In the genomic region with DNA sequence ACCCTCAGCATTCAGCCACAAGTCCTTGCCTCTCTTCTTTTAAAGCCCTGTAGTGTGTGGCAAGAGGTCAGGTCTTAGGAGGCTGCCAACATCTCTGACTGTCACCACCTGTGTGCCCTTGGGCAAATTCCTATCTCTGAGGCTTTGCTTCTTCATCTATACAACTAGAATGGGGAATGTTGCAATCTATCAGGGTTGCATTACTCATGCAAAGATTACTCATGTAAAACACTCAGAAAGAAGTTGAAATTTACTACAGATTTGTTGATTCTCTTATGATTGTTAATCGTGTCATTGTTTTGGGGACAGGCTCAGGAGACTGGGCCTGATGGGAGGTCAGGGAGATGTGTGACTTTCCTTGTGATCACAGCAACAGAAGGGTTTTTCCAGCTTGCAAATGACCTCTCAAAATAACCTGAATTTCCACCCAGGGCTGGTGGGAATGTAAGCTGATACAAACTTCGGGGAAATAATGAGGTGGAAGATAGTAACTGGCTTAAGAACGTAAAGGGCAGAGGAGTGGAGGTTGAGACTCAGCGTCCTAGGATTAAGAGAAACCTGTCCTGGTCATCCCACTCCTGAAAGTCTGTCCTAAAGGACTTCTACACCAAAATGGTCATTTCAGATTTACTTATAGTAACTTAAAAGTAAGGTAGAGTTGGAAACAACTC, we compare ENCODE assay signal across 12 cellular contexts. TPM values are rescaled to one million over a fixed set of nuclear protein-coding genes. Genes with fewer than 3 reads are reported as not detected.
DNase-seq lines count a peak whose midpoint lies in the region; ATAC-seq and TF ChIP-seq lines count a peak whose summit lies in the region.
"Had no signal": no experiment of that assay in that cellular context is flagged by ENCODE, and none has a peak within 500 bp of the region (broad histone marks: within the 10 kb centered on the region; RNA-seq: fewer than 3 reads in every experiment).

No MANE protein-coding gene starts in this region.

- no peaks in the 10 kb centered on the region for H3K27me3 Mint-ChIP-seq in activated CD4-positive, alpha-beta T cell treated with anti-CD3 and anti-CD28 coated beads for 36 hours
- H3K27me3 Mint-ChIP-seq in activated CD8-positive, alpha-beta T cell treated with anti-CD3 and anti-CD28 coated beads for 36 hours = no peaks in the 10 kb centered on the region

- peak; percentile 33 for ATAC-seq in activated CD4-positive, alpha-beta T cell treated with anti-CD3 and anti-CD28 coated beads for 36 hours
- ATAC-seq in HG02571 (IDR thresholded peaks at IDR 0.05; ENCODE audit: unreplicated experiment) (no peak), HG02852 (IDR thresholded peaks at IDR 0.05; ENCODE audit: unreplicated experiment) (no peak)
- ATAC-seq in activated CD8-positive, alpha-beta T cell treated with anti-CD3 and anti-CD28 coated beads for 36 hours = no peak
- ATAC-seq: left ventricle myocardium superior had no signal

- H2AFZ ChIP-seq in fibroblast of lung (ENCODE audit: low read length) = no peak overlapping the region

- H3K9me3 Mint-ChIP-seq in activated CD4-positive, alpha-beta T cell treated with anti-CD3 and anti-CD28 coated beads for 36 hours (ENCODE audit: low read depth) = peaks cover 4% of the 10 kb centered on the region
- H3K9me3 Mint-ChIP-seq in activated CD8-positive, alpha-beta T cell treated with anti-CD3 and anti-CD28 coated beads for 36 hours = peaks cover 2% of the 10 kb centered on the region

- no peak overlapping the region for H3K27ac Mint-ChIP-seq in activated CD4-positive, alpha-beta T cell treated with anti-CD3 and anti-CD28 coated beads for 36 hours
- no peak overlapping the region for H3K27ac Mint-ChIP-seq in activated CD8-positive, alpha-beta T cell treated with anti-CD3 and anti-CD28 coated beads for 36 hours

- H3K27me3 ChIP-seq in SJSA1 (replicated peaks) = no peaks in the 10 kb centered on the region
- H3K27me3 ChIP-seq in fibroblast of lung (ENCODE audit: control insufficient read depth, insufficient read depth, low read length) = no peaks in the 10 kb centered on the region

- intact Hi-C loops in activated CD4-positive, alpha-beta T cell treated with anti-CD3 and anti-CD28 coated beads for 36 hours (cut with DNase I, micrococcal nuclease) = no loop called here
- intact Hi-C loops in activated CD8-positive, alpha-beta T cell treated with anti-CD3 and anti-CD28 coated beads for 36 hours (cut with micrococcal nuclease) = no loop called here

- H3K27ac ChIP-seq in SJSA1 (peak overlapping the region; percentile 79), fibroblast of lung (ENCODE audit: insufficient read depth, low read length) (peak overlapping the region; percentile 51)

- H3K9me3 ChIP-seq in SJSA1 (replicated peaks) = no peaks in the 10 kb centered on the region; the same call in 1 of the 2 replicates
- no peaks in the 10 kb centered on the region for H3K9me3 ChIP-seq in fibroblast of lung (ENCODE audit: control insufficient read depth, insufficient read depth, low read depth, low read length)

- no peak overlapping the region for H3K4me3 ChIP-seq in SJSA1
- H3K4me3 ChIP-seq in fibroblast of lung (replicated peaks in 1 of 4; ENCODE audit: control extremely low read depth in 1 of 4, insufficient read depth in 1 of 4, low read depth in 3 of 4, low read length in 4 of 4) = no peak overlapping the region

- no peaks in the 10 kb centered on the region for H3K4me1 Mint-ChIP-seq in activated CD4-positive, alpha-beta T cell treated with anti-CD3 and anti-CD28 coated beads for 36 hours
- no peaks in the 10 kb centered on the region for H3K4me1 Mint-ChIP-seq in activated CD8-positive, alpha-beta T cell treated with anti-CD3 and anti-CD28 coated beads for 36 hours (ENCODE audit: low read depth)

- no peak for TF ChIP-seq CTCF in fibroblast of lung (conservative IDR thresholded peaks at IDR 0.05 in 1 of 2, IDR thresholded peaks at IDR 0.05 in 1 of 2; ENCODE audit: low read depth in 1 of 2, low read length in 2 of 2)
- TF ChIP-seq CTCF in activated CD8-positive, alpha-beta T cell treated with anti-CD3 and anti-CD28 coated beads for 36 hours (IDR thresholded peaks at IDR 0.05) = no peak

- H3K4me1 ChIP-seq in SJSA1 (replicated peaks) = peaks cover 20% of the 10 kb centered on the region
- peaks cover 7% of the 10 kb centered on the region for H3K4me1 ChIP-seq in fibroblast of lung (ENCODE audit: control insufficient read depth, extremely low read depth, insufficient read depth, low read length)

- H3K9ac ChIP-seq in fibroblast of lung (ENCODE audit: insufficient read depth, low read length) = no peak overlapping the region

- POLR2A ChIA-PET in activated CD4-positive, alpha-beta T cell treated with anti-CD3 and anti-CD28 coated beads for 36 hours (lab: Charles Lee) = no interaction called here
- POLR2A ChIA-PET in activated CD8-positive, alpha-beta T cell treated with anti-CD3 and anti-CD28 coated beads for 36 hours (lab: Charles Lee) = no interaction called here

- H3K79me2 ChIP-seq in fibroblast of lung (ENCODE audit: control insufficient read depth, insufficient read depth, low read length) = no peaks in the 10 kb centered on the region

- H3K36me3 ChIP-seq in SJSA1 = no peaks in the 10 kb centered on the region
- no peaks in the 10 kb centered on the region for H3K36me3 ChIP-seq in fibroblast of lung (ENCODE audit: control insufficient read depth, insufficient read depth, low read length)

- no peaks in the 10 kb centered on the region for H4K20me1 ChIP-seq in fibroblast of lung (ENCODE audit: control insufficient read depth, extremely low read depth, insufficient read depth, low read length)

- no peak overlapping the region for H3K4me2 ChIP-seq in fibroblast of lung (ENCODE audit: extremely low read depth, insufficient read depth, low read length)

- DNase-seq in activated CD4-positive, alpha-beta T cell treated with anti-CD3 and anti-CD28 coated beads for 36 hours = no peak
- DNase-seq in activated CD4-positive, alpha-beta T cell treated with anti-CD3 and anti-CD28 coated beads for 4 hours = no peak
- peak; percentile 79 to 87 for DNase-seq in SJSA1 (ENCODE audit: low read depth in 1 of 2, low spot score in 2 of 2)
- DNase-seq in fibroblast of lung (ENCODE audit: low read depth in 2 of 2) = peak; percentile 85 to 89
- DNase-seq in NCI-H2029 (lab: John Stamatoyannopoulos, UW) = no peak
- DNase-seq in activated CD8-positive, alpha-beta T cell treated with anti-CD3 and anti-CD28 coated beads for 36 hours = no peak
- DNase-seq: cortex of kidney, left ventricle myocardium superior, Right ventricle myocardium superior, small intestine had no signal

- H3K4me3 Mint-ChIP-seq in activated CD4-positive, alpha-beta T cell treated with anti-CD3 and anti-CD28 coated beads for 36 hours = no peak overlapping the region
- H3K4me3 Mint-ChIP-seq in activated CD8-positive, alpha-beta T cell treated with anti-CD3 and anti-CD28 coated beads for 36 hours = no peak overlapping the region

- H3K36me3 Mint-ChIP-seq in activated CD4-positive, alpha-beta T cell treated with anti-CD3 and anti-CD28 coated beads for 36 hours (ENCODE audit: low read depth) = no peaks in the 10 kb centered on the region
- no peaks in the 10 kb centered on the region for H3K36me3 Mint-ChIP-seq in activated CD8-positive, alpha-beta T cell treated with anti-CD3 and anti-CD28 coated beads for 36 hours (ENCODE audit: low read depth)

- CTCF ChIA-PET in activated CD4-positive, alpha-beta T cell treated with anti-CD3 and anti-CD28 coated beads for 36 hours (lab: Charles Lee) = no interaction called here
- CTCF ChIA-PET in activated CD8-positive, alpha-beta T cell treated with anti-CD3 and anti-CD28 coated beads for 36 hours (lab: Charles Lee) = no interaction called here

RNA-seq across cellular contexts. Expression of a gene that starts 32.0 kb away (rescaled TPM):
- not detected for total RNA-seq in activated CD4-positive, alpha-beta T cell treated with anti-CD3 and anti-CD28 coated beads for 36 hours
- total RNA-seq in SJSA1 (2014; rRNA removed; shearing (Covaris generic)) = 0.06 and 0.68 TPM in 2 replicates
- 0.51 and 1.5 TPM in 2 replicates for total RNA-seq in fibroblast of lung
- 0.19 and 0.99 TPM in 2 replicates for polyA plus RNA-seq in fibroblast of lung
- polyA plus RNA-seq in fibroblast of lung (2012) = 0.24 and 1.2 TPM in 2 replicates
- polyA minus RNA-seq in fibroblast of lung (ENCODE audit: low replicate concordance) = 0.52 TPM in 1 of 2 replicates, not detected in the other
- not detected for total RNA-seq in activated CD8-positive, alpha-beta T cell treated with anti-CD3 and anti-CD28 coated beads for 36 hours
- total RNA-seq: Right ventricle myocardium superior had no signal

Comparison
In these comparisons a context has a peak if more than half of its experiments do, and no peak if none do; other contexts are left out.
1. DNase-seq: peak in SJSA1 (2 of 2) and fibroblast of lung (2 of 2); none in activated CD4-positive, alpha-beta T cell treated with anti-CD3 and anti-CD28 coated beads for 36 hours (single experiment), activated CD4-positive, alpha-beta T cell treated with anti-CD3 and anti-CD28 coated beads for 4 hours (0 of 2), NCI-H2029 (single experiment) and activated CD8-positive, alpha-beta T cell treated with anti-CD3 and anti-CD28 coated beads for 36 hours (single experiment).